15 cellular contexts compared by ENCODE assay signal in the genomic region with DNA sequence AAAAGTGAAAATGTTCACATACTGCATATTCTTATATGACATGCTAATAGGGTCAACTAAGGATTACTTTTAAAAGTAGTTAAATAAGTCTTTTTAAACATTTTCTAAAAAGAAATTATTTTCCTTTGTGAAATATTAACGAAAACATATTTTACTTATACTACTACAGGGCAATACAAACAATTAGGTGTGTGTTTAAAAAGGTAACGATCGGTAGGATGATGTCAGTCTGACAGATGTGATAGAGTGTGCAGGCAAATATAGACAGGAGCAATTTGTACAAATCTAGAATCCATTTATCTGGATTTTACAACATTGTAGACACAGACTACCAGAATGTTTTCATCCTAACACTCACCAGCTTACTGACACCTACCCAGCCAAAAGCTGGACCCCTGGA.
DNase-seq lines count a peak whose midpoint lies in the region; ATAC-seq, FAIRE-seq and TF ChIP-seq lines count a peak whose summit lies in the region.
"Had no signal": no experiment of that assay in that cellular context is flagged by ENCODE, and none has a peak within 500 bp of the region (broad histone marks: within the 10 kb centered on the region; RNA-seq: fewer than 3 reads in every experiment).

No MANE protein-coding gene starts in this region.

- no peaks in the 10 kb centered on the region; the same call in 1 of the 2 replicates for H3K9me3 ChIP-seq in OCI-LY3 (ENCODE audit: insufficient read depth, low read length)
- H3K9me3 ChIP-seq: BLaER1 treated with 17β-estradiol and CSF1 and Interleukin-3, amounts not matched to agents 10 nM and 100 nM had no signal

- H3K36me3 ChIP-seq in OCI-LY3 (replicated peaks; ENCODE audit: low read depth, low read length): no peaks in the 10 kb centered on the region
- H3K36me3 ChIP-seq: BLaER1 treated with 17β-estradiol and CSF1 and Interleukin-3, amounts not matched to agents 10 nM and 100 nM had no signal

- no peaks in the 10 kb centered on the region for H3K79me2 ChIP-seq in OCI-LY3 (ENCODE audit: low read length)

- H3K4me1 ChIP-seq in OCI-LY3 (ENCODE audit: low read length): peaks cover 69% of the 10 kb centered on the region

- FAIRE-seq in G401.6 (lab: Jason Lieb, UNC) (peak; percentile 36), islet of Langerhans (lab: Jason Lieb, UNC) (peak; percentile 17)
- FAIRE-seq: GM19239 had no signal

- no peaks in the 10 kb centered on the region for H3K27me3 ChIP-seq in OCI-LY3 (ENCODE audit: low read depth, low read length)
- H3K27me3 ChIP-seq: BLaER1 treated with 17β-estradiol and CSF1 and Interleukin-3, amounts not matched to agents 10 nM and 100 nM had no signal

- peak overlapping the region; percentile 21 for H3K4me2 ChIP-seq in OCI-LY3 (ENCODE audit: low read length)
- H3K4me2 ChIP-seq: BLaER1 treated with 17β-estradiol and CSF1 and Interleukin-3, amounts not matched to agents 10 nM and 100 nM had no signal

- no peak overlapping the region for H3K4me3 ChIP-seq in OCI-LY3 (ENCODE audit: low read length)
- H3K4me3 ChIP-seq: BLaER1 treated with 17β-estradiol and CSF1 and Interleukin-3, amounts not matched to agents 10 nM and 100 nM; K562 had no signal

- H2AFZ ChIP-seq in OCI-LY3 (ENCODE audit: low read depth, low read length): no peak overlapping the region; the same call in 1 of the 2 replicates

- CTCF ChIA-PET in HEK293T (lab: Yijun Ruan, JAX): no interaction called here

- H3K27ac ChIP-seq in OCI-LY3 (ENCODE audit: low read length): peak overlapping the region; percentile 98
- H3K27ac ChIP-seq: BLaER1 treated with 17β-estradiol and CSF1 and Interleukin-3, amounts not matched to agents 10 nM and 100 nM had no signal

- no peaks in the 10 kb centered on the region for H4K20me1 ChIP-seq in OCI-LY3 (ENCODE audit: insufficient read depth, low read length)
- H4K20me1 ChIP-seq: BLaER1 treated with 17β-estradiol and CSF1 and Interleukin-3, amounts not matched to agents 10 nM and 100 nM had no signal

- DNase-seq in HEK293T (ENCODE audit: extremely low spot score) (no peak), AG20443 (ENCODE audit: low spot score) (no peak), NCI-H1105 treated with DMSO at 0.1 percent for 48 hours (lab: John Stamatoyannopoulos, UW) (no peak)
- DNase-seq in stimulated activated naive CD8-positive, alpha-beta T cell treated with anti-CD3 and anti-CD28 coated beads, Interleukin-15, Interleukin-2, amounts not matched to agents 100 U/mL and 50 U/mL, for 24 hours: no peak
- DNase-seq: AML-193; CD4-positive, CD25-positive, alpha-beta regulatory T cell; DMS79; GOT3; HCEC 1CT had no signal

- no peak for TF ChIP-seq CTCF in OCI-LY3 (IDR thresholded peaks at IDR 0.05; ENCODE audit: low read depth, low read length)

- POLR2A ChIA-PET in HEK293T (lab: Yijun Ruan, JAX): interaction anchor here (1.0 kb wide), 1 partner anchor 256 kb away, joined by 3 read pairs; no protein-coding TSS in a partner anchor

- H3K9ac ChIP-seq in OCI-LY3 (ENCODE audit: low read length): peak overlapping the region; percentile 36; the same call in 1 of the 2 replicates
- H3K9ac ChIP-seq: BLaER1 treated with 17β-estradiol and CSF1 and Interleukin-3, amounts not matched to agents 10 nM and 100 nM had no signal

- ATAC-seq in stimulated activated naive CD8-positive, alpha-beta T cell treated with anti-CD3 and anti-CD28 coated beads, Interleukin-15, Interleukin-2, amounts not matched to agents 100 U/mL and 50 U/mL, for 24 hours: no peak
- ATAC-seq: K562 had no signal

TF ChIP-seq in HEK293T, 16 proteins besides CTCF, POLR2A, EP300 and RAD21:
- TF ChIP-seq, protein P1, sequence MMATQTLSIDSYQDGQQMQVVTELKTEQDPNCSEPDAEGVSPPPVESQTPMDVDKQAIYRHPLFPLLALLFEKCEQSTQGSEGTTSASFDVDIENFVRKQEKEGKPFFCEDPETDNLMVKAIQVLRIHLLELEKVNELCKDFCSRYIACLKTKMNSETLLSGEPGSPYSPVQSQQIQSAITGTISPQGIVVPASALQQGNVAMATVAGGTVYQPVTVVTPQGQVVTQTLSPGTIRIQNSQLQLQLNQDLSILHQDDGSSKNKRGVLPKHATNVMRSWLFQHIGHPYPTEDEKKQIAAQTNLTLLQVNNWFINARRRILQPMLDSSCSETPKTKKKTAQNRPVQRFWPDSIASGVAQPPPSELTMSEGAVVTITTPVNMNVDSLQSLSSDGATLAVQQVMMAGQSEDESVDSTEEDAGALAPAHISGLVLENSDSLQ (IDR thresholded peaks at IDR 0.05): peak; percentile 60
- no peak for TF ChIP-seq ELF4 (IDR thresholded peaks at IDR 0.05)
